4 cellular contexts compared by ENCODE assay signal in the genomic region with DNA sequence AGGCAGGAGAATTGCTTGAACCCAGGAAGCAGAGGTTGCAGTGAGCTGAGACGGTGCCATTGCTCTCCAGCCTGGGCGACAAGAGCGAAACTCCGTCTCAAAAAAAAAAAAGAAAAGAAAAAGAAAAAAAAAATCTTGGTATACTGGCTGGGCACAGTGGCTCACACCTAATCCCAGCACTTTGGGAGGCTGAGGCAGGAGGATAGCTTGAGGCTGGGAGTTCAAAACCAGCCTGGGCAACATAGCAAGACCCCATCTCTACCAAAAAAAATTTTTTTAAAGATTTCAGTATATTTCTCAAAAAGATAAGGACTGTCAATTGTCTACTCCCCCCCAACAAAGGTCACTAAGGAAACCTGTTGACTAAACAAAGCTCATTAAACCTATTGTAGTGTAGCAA. TPM values are rescaled to one million over a fixed set of nuclear protein-coding genes. Genes with fewer than 3 reads are reported as not detected.
"Had no signal": no experiment of that assay in that cellular context is flagged by ENCODE, and none has a peak within 500 bp of the region (broad histone marks: within the 10 kb centered on the region; RNA-seq: fewer than 3 reads in every experiment).

No MANE protein-coding gene starts in this region.

RNA-seq across cellular contexts. Expression of gene CRYAB, which starts 26.5 kb away (rescaled TPM):
- total RNA-seq: HT-29, HT1080 had no signal
- polyA plus RNA-seq: IgD-negative memory B cell had no signal

RNA-seq across cellular contexts. Expression of gene HSPB2, which starts 27.5 kb away (rescaled TPM):
- total RNA-seq: HepG2, HT-29, HT1080 had no signal
- polyA plus RNA-seq: IgD-negative memory B cell had no signal
